In the genomic region with DNA sequence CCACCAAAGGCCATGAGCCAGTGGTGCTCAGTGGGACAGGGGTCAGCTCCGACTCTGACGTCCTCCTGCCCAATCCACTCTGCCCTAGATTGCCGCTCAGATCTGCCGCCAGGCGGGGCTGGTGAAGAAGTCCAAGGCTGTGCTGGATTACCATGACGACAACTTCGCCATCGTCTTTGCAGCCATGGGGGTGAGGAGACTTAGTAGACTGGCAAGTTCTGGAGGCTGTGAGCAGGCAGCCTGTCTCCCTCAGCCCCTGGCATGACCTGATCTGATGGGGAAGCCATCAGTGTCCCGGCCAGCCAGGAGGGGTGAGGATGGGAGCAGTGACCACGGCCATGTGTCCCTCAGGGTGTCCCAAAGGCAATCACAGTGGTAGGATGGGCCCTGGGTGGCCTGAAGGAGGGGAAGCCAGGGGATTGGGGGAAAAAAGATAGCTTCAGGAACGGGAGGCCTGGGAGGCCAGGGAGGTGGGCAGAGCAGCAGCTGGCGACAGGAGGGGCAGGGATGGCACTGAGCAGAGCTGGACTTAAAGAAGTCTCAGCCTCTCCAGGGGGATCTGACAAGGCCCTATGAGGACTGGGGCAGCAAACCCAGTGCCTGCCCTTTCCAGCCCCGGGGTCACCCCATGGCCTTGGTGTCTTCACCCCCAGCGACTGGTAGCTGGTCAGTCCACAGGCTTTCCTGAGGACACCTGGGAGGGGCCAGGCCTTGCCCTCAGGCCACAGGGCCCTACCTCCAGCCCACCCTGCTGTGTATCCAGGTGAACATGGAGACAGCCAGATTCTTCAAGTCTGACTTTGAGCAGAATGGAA, we compare ENCODE assay signal across 1 cellular context.
TF ChIP-seq lines count a peak whose summit lies in the region.

No MANE protein-coding gene starts in this region.

TF ChIP-seq in IMR-90, 13 proteins besides CTCF, POLR2A, EP300 and RAD21:
- TF ChIP-seq CHD1 (IDR thresholded peaks at IDR 0.05; ENCODE audit: low read depth, low read length) (no peak), SMC3 (IDR thresholded peaks at IDR 0.05; ENCODE audit: low read depth, low read length) (no peak), RCOR1 (IDR thresholded peaks at IDR 0.05; ENCODE audit: insufficient replicate concordance, low read length) (no peak), MAFK (IDR thresholded peaks at IDR 0.05; ENCODE audit: low read depth, low read length) (no peak), RFX5 (IDR thresholded peaks at IDR 0.05; ENCODE audit: low read depth, low read length) (no peak), BHLHE40 (IDR thresholded peaks at IDR 0.05; ENCODE audit: low read depth, low read length) (no peak), NFE2L2 (IDR thresholded peaks at IDR 0.05; ENCODE audit: low read depth, low read length) (no peak)
- TF ChIP-seq, protein P1, sequence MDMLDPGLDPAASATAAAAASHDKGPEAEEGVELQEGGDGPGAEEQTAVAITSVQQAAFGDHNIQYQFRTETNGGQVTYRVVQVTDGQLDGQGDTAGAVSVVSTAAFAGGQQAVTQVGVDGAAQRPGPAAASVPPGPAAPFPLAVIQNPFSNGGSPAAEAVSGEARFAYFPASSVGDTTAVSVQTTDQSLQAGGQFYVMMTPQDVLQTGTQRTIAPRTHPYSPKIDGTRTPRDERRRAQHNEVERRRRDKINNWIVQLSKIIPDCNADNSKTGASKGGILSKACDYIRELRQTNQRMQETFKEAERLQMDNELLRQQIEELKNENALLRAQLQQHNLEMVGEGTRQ (IDR thresholded peaks at IDR 0.05; ENCODE audit: low read depth, low read length), result no peak
